35 cellular contexts compared by ENCODE assay signal in the genomic region with DNA sequence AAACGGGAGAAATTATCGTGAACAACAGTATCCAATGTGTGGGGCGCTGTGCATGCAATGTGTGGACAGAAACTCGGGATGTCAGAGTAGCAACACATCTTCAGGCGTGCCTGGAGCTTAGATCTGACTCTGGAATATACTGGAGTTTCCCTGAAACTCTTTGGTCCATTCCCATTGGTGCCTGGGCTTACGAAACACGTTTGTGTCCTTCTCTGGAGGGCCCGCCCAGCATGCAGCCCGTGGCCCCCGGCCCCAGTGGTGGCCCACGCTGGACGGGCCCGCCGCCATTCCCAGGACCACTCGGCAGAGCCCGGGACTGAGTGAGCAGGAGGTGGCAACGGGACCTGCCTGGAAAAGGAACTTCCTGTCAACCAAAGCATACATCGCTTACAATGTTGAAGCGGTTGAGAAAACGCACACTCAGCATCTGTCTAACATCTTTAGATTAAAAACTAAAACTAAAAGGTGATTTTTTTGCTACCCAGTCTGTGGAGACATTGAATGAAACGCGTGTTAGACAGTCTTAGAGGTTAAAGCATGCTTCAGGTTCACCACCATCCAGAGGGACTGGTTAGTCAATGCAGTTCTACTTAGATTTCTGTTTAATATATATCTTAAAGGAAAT. TPM values are rescaled to one million over a fixed set of nuclear protein-coding genes. Genes with fewer than 3 reads are reported as not detected.
DNase-seq lines count a peak whose midpoint lies in the region; ATAC-seq, FAIRE-seq and TF ChIP-seq lines count a peak whose summit lies in the region.
"Had no signal": no experiment of that assay in that cellular context is flagged by ENCODE, and none has a peak within 500 bp of the region (broad histone marks: within the 10 kb centered on the region; RNA-seq: fewer than 3 reads in every experiment).

No MANE protein-coding gene starts in this region.

- ATAC-seq in K562, result no peak
- ATAC-seq: activated naive CD8-positive, alpha-beta T cell treated with anti-CD3 and anti-CD28 coated beads, Interleukin-2, amount 50 U/mL, for 24 hours; activated T-cell treated with anti-CD3 and anti-CD28 coated beads, Interleukin-2, amount 50 U/mL, for 4 hours; left lung; naive thymus-derived CD8-positive, alpha-beta T cell had no signal

- H3K36me3 ChIP-seq in Caco-2 (ENCODE audit: control insufficient read depth, insufficient read depth, low read length) (no peaks in the 10 kb centered on the region; the same call in none of the 2 replicates), K562 (ENCODE audit: control insufficient read depth, insufficient read depth, low read length) (peaks cover 93% of the 10 kb centered on the region; the same call in 2 of the 3 replicates), mesenchymal stem cell (ENCODE audit: control insufficient read depth in 1 of 2, insufficient read depth in 2 of 2, low read depth in 1 of 2, low read length in 2 of 2) (peaks cover 62 to 87% of the 10 kb centered on the region in 2 experiments), mesendoderm (ENCODE audit: control insufficient read depth, insufficient read depth, low read length) (peaks cover 12% of the 10 kb centered on the region)
- H3K36me3 ChIP-seq: ovary had no signal

- H3K9me3 ChIP-seq in Caco-2, result no peaks in the 10 kb centered on the region
- no peaks in the 10 kb centered on the region for H3K9me3 ChIP-seq in K562 (replicated peaks; ENCODE audit: control insufficient read depth, insufficient read depth, low read depth, low read length)
- H3K9me3 ChIP-seq in mesenchymal stem cell (ENCODE audit: control insufficient read depth, low read length), result no peaks in the 10 kb centered on the region
- H3K9me3 ChIP-seq: BE2C, esophagus squamous epithelium, left lung, ovary, Peyer's patch, right atrium auricular region, stomach, thyroid gland had no signal

- H2BK120ac ChIP-seq in mesenchymal stem cell (ENCODE audit: low read depth, low read length), result no peak overlapping the region
- no peak overlapping the region for H2BK120ac ChIP-seq in mesendoderm (ENCODE audit: low read depth, low read length)

- H3K23ac ChIP-seq in mesenchymal stem cell (ENCODE audit: low read length in 2 of 2) (no peak overlapping the region), mesendoderm (ENCODE audit: low read length) (no peak overlapping the region)

- no peaks in the 10 kb centered on the region for H3K27me3 Mint-ChIP-seq in Caco-2 (ENCODE audit: insufficient read depth, unreplicated experiment)
- H3K27me3 Mint-ChIP-seq: activated naive CD8-positive, alpha-beta T cell treated with anti-CD3 and anti-CD28 coated beads, Interleukin-2, amount 50 U/mL, for 24 hours; dendritic cell treated with granulocyte-macrophage colony-stimulating factor and Interleukin-4, amounts not matched to agents 40 ng/mL and 50 ng/mL, for 4 days; naive thymus-derived CD8-positive, alpha-beta T cell had no signal

- POLR2A ChIA-PET in Caco-2 (lab: Charles Lee), result no interaction called here
- POLR2A ChIA-PET in K562 (lab: Yijun Ruan, JAX), result no interaction called here

- H3K4me2 ChIP-seq in K562 (ENCODE audit: insufficient read depth, low read length) (no peak overlapping the region), mesenchymal stem cell (ENCODE audit: low read length, poor library complexity, severe bottlenecking) (no peak overlapping the region), mesendoderm (ENCODE audit: low read length) (no peak overlapping the region)

- H3K27ac Mint-ChIP-seq in Caco-2 (ENCODE audit: unreplicated experiment), result peak overlapping the region; percentile 32
- H3K27ac Mint-ChIP-seq: activated naive CD8-positive, alpha-beta T cell treated with anti-CD3 and anti-CD28 coated beads, Interleukin-2, amount 50 U/mL, for 24 hours; dendritic cell treated with granulocyte-macrophage colony-stimulating factor and Interleukin-4, amounts not matched to agents 40 ng/mL and 50 ng/mL, for 4 days; immature natural killer cell had no signal

- in situ Hi-C loops in K562 (cut with MboI), result no loop called here

- H3K79me1 ChIP-seq in mesenchymal stem cell (replicated peaks; ENCODE audit: low read length, poor library complexity, severe bottlenecking), result peaks cover 50% of the 10 kb centered on the region
- no peaks in the 10 kb centered on the region for H3K79me1 ChIP-seq in mesendoderm (ENCODE audit: low read length)

- no peak for TF ChIP-seq POLR2A in K562 (conservative IDR thresholded peaks at IDR 0.05)

- H2AFZ ChIP-seq in K562 (ENCODE audit: low read depth, low read length) (no peak overlapping the region), mesenchymal stem cell (ENCODE audit: low read depth, low read length) (no peak overlapping the region)

- H2BK5ac ChIP-seq in mesenchymal stem cell (ENCODE audit: low read depth, low read length, poor library complexity, severe bottlenecking), result no peak overlapping the region
- H2BK5ac ChIP-seq in mesendoderm (ENCODE audit: low read length), result no peak overlapping the region

- no peak for FAIRE-seq in K562 (lab: Jason Lieb, UNC)
- FAIRE-seq: GM19239 had no signal

- no peak overlapping the region for H3K14ac ChIP-seq in mesenchymal stem cell (ENCODE audit: low read length in 2 of 2)

- H3K27me3 ChIP-seq in Caco-2 (replicated peaks; ENCODE audit: control insufficient read depth, insufficient read depth, low read length) (no peaks in the 10 kb centered on the region), K562 (ENCODE audit: control insufficient read depth in 2 of 2, insufficient read depth in 2 of 2, low read length in 2 of 2) (no peaks in the 10 kb centered on the region), mesenchymal stem cell (ENCODE audit: control insufficient read depth in 1 of 2, insufficient read depth in 1 of 2, low read length in 2 of 2) (no peaks in the 10 kb centered on the region), mesendoderm (ENCODE audit: insufficient read depth, low read length, poor library complexity) (no peaks in the 10 kb centered on the region)
- H3K27me3 ChIP-seq: BE2C, esophagus squamous epithelium, left lung, ovary, Peyer's patch, right atrium auricular region, stomach, thyroid gland had no signal

- DNase-seq in Caco-2 (no peak), K562 (ENCODE audit: extremely low read depth in 1 of 4, low spot score in 3 of 4) (no peak), mesenchymal stem cell (no peak), mesendoderm (no peak), COR-L47 (lab: John Stamatoyannopoulos, UW) (no peak), posterior vena cava (ENCODE audit: low spot score) (no peak)
- DNase-seq: activated CD4-positive, alpha-beta T cell treated with anti-CD3 and anti-CD28 coated beads, Interleukin-2, amount 50 U/mL, for 1 hour; activated naive CD8-positive, alpha-beta T cell treated with anti-CD3 and anti-CD28 coated beads, Interleukin-2, amount 50 U/mL, for 24 hours; activated T-cell treated with anti-CD3 and anti-CD28 coated beads, Interleukin-2, amount 50 U/mL, for 4 hours; BE2C; central memory CD4-positive, alpha-beta T cell; endodermal cell; esophagus squamous epithelium; foreskin melanocyte; GDM1; H7; hippocampal formation; immature natural killer cell; midbrain; NCI-H1694; NCI-H2171; NCI-H510A; ovary; Peyer's patch; SIG-M5; stimulated activated CD4-positive, alpha-beta T cell treated with anti-CD3 and anti-CD28 coated beads, Interleukin-2, amount 100 ng/mL, for 24 hours; stomach; T-helper 9 cell; thyroid gland; WERI-Rb-1 had no signal

- no peak overlapping the region for H4K5ac ChIP-seq in mesendoderm (ENCODE audit: low read length)

- intact Hi-C loops in Caco-2 (cut with micrococcal nuclease; ENCODE audit: unreplicated experiment), result no loop called here
- intact Hi-C loops in K562 (cut with micrococcal nuclease), result no loop called here
- intact Hi-C loops in posterior vena cava (cut with DNase I), result no loop called here

- CTCF ChIA-PET in Caco-2 (lab: Charles Lee) (no interaction called here), K562 (lab: Yijun Ruan, JAX; ENCODE audit: low intra/inter-chr PET ratio) (no interaction called here)

- no peaks in the 10 kb centered on the region for H3K9me3 Mint-ChIP-seq in Caco-2 (ENCODE audit: unreplicated experiment)
- H3K9me3 Mint-ChIP-seq: activated naive CD8-positive, alpha-beta T cell treated with anti-CD3 and anti-CD28 coated beads, Interleukin-2, amount 50 U/mL, for 24 hours; activated T-cell treated with anti-CD3 and anti-CD28 coated beads, Interleukin-2, amount 50 U/mL, for 4 hours; dendritic cell treated with granulocyte-macrophage colony-stimulating factor and Interleukin-4, amounts not matched to agents 40 ng/mL and 50 ng/mL, for 4 days; endodermal cell; immature natural killer cell; naive thymus-derived CD8-positive, alpha-beta T cell had no signal

- H3K27ac ChIP-seq in K562 (ENCODE audit: extremely low read depth, low read depth, low read length) (no peak overlapping the region), mesenchymal stem cell (ENCODE audit: low read length, poor library complexity, severe bottlenecking) (peak overlapping the region; percentile 17), mesendoderm (ENCODE audit: low read depth, low read length) (no peak overlapping the region)
- H3K27ac ChIP-seq: esophagus squamous epithelium, left lung, ovary, Peyer's patch, right atrium auricular region, stomach, thyroid gland, WERI-Rb-1 had no signal

- no peak overlapping the region for H4K8ac ChIP-seq in mesenchymal stem cell (ENCODE audit: low read length)
- no peak overlapping the region for H4K8ac ChIP-seq in mesendoderm (ENCODE audit: low read depth, low read length)

- no peaks in the 10 kb centered on the region for H4K20me1 ChIP-seq in K562 (replicated peaks; ENCODE audit: control insufficient read depth, insufficient read depth, low read length)

- no peak overlapping the region for H3K4me3 Mint-ChIP-seq in Caco-2 (ENCODE audit: unreplicated experiment)
- H3K4me3 Mint-ChIP-seq: activated naive CD8-positive, alpha-beta T cell treated with anti-CD3 and anti-CD28 coated beads, Interleukin-2, amount 50 U/mL, for 24 hours; activated T-cell treated with anti-CD3 and anti-CD28 coated beads, Interleukin-2, amount 50 U/mL, for 4 hours; dendritic cell treated with granulocyte-macrophage colony-stimulating factor and Interleukin-4, amounts not matched to agents 40 ng/mL and 50 ng/mL, for 4 days; endodermal cell; immature natural killer cell; naive thymus-derived CD8-positive, alpha-beta T cell had no signal

- no peak overlapping the region for H4K91ac ChIP-seq in mesenchymal stem cell (ENCODE audit: low read length)

- 90% methylated on average over 22 of the region's 22 CpGs for WGBS in K562 (ENCODE audit: insufficient coverage, low coverage, missing lambda C conversion rate)
- WGBS in mesenchymal stem cell, result 97% methylated on average over 19 of the region's 22 CpGs
- no CpG with 5 or more reads among the region's 22 CpGs for WGBS in mesendoderm (ENCODE audit: extremely low coverage, insufficient coverage, low lambda C conversion rate)

- H3K79me2 ChIP-seq in K562 (ENCODE audit: control insufficient read depth, insufficient read depth, low read length) (no peaks in the 10 kb centered on the region), mesendoderm (ENCODE audit: control insufficient read depth, insufficient read depth, low read length) (no peaks in the 10 kb centered on the region)

- H3K4me1 Mint-ChIP-seq in Caco-2 (ENCODE audit: low read depth, unreplicated experiment), result peaks cover 8% of the 10 kb centered on the region
- H3K4me1 Mint-ChIP-seq: naive thymus-derived CD8-positive, alpha-beta T cell had no signal

- H2BK15ac ChIP-seq in mesenchymal stem cell (ENCODE audit: low read depth, poor library complexity, severe bottlenecking), result no peak overlapping the region
- no peak overlapping the region for H2BK15ac ChIP-seq in mesendoderm (replicated peaks; ENCODE audit: low read depth)

- TF ChIP-seq CTCF in Caco-2 (IDR thresholded peaks at IDR 0.05; ENCODE audit: insufficient read depth in 1 of 2, low read depth in 1 of 2, low read length in 1 of 2, severe bottlenecking in 1 of 2, unreplicated experiment in 1 of 2) (no peak), K562 (IDR thresholded peaks at IDR 0.05 in 2 of 3, conservative IDR thresholded peaks at IDR 0.05 in 1 of 3; ENCODE audit: insufficient read depth in 2 of 3, low read depth in 1 of 3, low read length in 3 of 3) (no peak)

- no peak overlapping the region for H3K9ac ChIP-seq in K562 (ENCODE audit: insufficient read depth in 1 of 2, low read depth in 2 of 2, low read length in 2 of 2)
- H3K9ac ChIP-seq in mesenchymal stem cell (ENCODE audit: low read length), result no peak overlapping the region
- H3K9ac ChIP-seq in mesendoderm (ENCODE audit: low read length), result no peak overlapping the region

- no peak for TF ChIP-seq EP300 in K562 (IDR thresholded peaks at IDR 0.05; ENCODE audit: low read length)

- BruUV-seq in Caco-2 (replicated peaks; lab: Mats Ljungman, UMichigan) (TSS peak; percentile 55), K562 (replicated peaks; lab: Mats Ljungman, UMichigan) (TSS peak; percentile 29)

- H3K4me1 ChIP-seq in Caco-2 (0 out of 2 replicates have a peak, but pooled peaks cover 10% of the 10 kb centered on the region), K562 (replicated peaks in 1 of 2; ENCODE audit: control insufficient read depth in 2 of 2, insufficient read depth in 2 of 2, low read length in 2 of 2) (peaks cover 7 to 8% of the 10 kb centered on the region in 2 experiments; a peak in 4 of 5 replicates), mesenchymal stem cell (ENCODE audit: control insufficient read depth, insufficient read depth, low read depth, low read length) (peaks cover 11% of the 10 kb centered on the region), mesendoderm (ENCODE audit: control insufficient read depth, low read depth, low read length) (no peaks in the 10 kb centered on the region)
- H3K4me1 ChIP-seq: BE2C, esophagus squamous epithelium, left lung, Peyer's patch, right atrium auricular region, stomach, thyroid gland had no signal

- no peak for TF ChIP-seq RAD21 in K562 (CRISPR knock-in tag; conservative IDR thresholded peaks at IDR 0.05 in 1 of 2, IDR thresholded peaks at IDR 0.05 in 1 of 2)

- no peaks in the 10 kb centered on the region for H3K9me1 ChIP-seq in K562 (ENCODE audit: control insufficient read depth, insufficient read depth, low read length)

- H3K18ac ChIP-seq in mesenchymal stem cell (ENCODE audit: low read depth in 1 of 2, low read length in 2 of 2) (no peak overlapping the region), mesendoderm (ENCODE audit: low read length) (no peak overlapping the region)

- H3K4ac ChIP-seq in mesenchymal stem cell (ENCODE audit: low read depth in 1 of 2, low read length in 2 of 2) (no peak overlapping the region), mesendoderm (ENCODE audit: low read depth, low read length) (no peak overlapping the region)

- H2AK5ac ChIP-seq in mesenchymal stem cell (ENCODE audit: low read length, severe bottlenecking), result no peak overlapping the region
- H2AK5ac ChIP-seq in mesendoderm (ENCODE audit: low read length), result no peak overlapping the region

- no peak overlapping the region for H3K56ac ChIP-seq in mesendoderm (ENCODE audit: low read length)

- H3K4me3 ChIP-seq in Caco-2 (ENCODE audit: low read depth, low read length) (no peak overlapping the region), K562 (no peak overlapping the region), mesenchymal stem cell (ENCODE audit: insufficient read depth in 1 of 2, low read depth in 1 of 2, low read length in 2 of 2) (no peak overlapping the region), mesendoderm (ENCODE audit: low read length) (no peak overlapping the region)
- H3K4me3 ChIP-seq: esophagus squamous epithelium, left lung, ovary, Peyer's patch, right atrium auricular region, stomach, thyroid gland had no signal

- no peak overlapping the region for H2BK12ac ChIP-seq in mesenchymal stem cell (ENCODE audit: low read length in 2 of 2)

- peaks cover 80% of the 10 kb centered on the region for H3K36me3 Mint-ChIP-seq in Caco-2 (ENCODE audit: insufficient read depth, unreplicated experiment)

RNA-seq across cellular contexts. Expression of gene TIMM44, which starts 19.3 kb away (rescaled TPM):
- total RNA-seq in Caco-2 (2022), result 129 and 146 TPM in 2 replicates
- total RNA-seq in K562 (2011; cell fraction: chromatin; rRNA removed; ENCODE audit: low replicate concordance), result 230 and 405 TPM in 2 replicates
- 274 and 281 TPM in 2 replicates for total RNA-seq in K562 (2011; cell fraction: nucleolus; rRNA removed)
- total RNA-seq in K562 (2011; cell fraction: nucleoplasm; rRNA removed), result 181 and 216 TPM in 2 replicates
- 211 and 231 TPM in 2 replicates for total RNA-seq in K562 (2014; rRNA removed)
- 64.1 and 73.9 TPM in 2 replicates for total RNA-seq in K562 (2014; rRNA removed; fragmentation: Illumina TruSeq; extraction: Trizol)
- 104 and 115 TPM in 2 replicates for total RNA-seq in K562 (2015; rRNA removed; fragmentation: Illumina TruSeq; extraction: Trizol)
- 182 and 186 TPM in 2 replicates for total RNA-seq in K562 (2021)
- 60.1 and 74.4 TPM in 2 replicates for polyA plus RNA-seq in K562 (2011; rRNA removed)
- 89.7 and 229 TPM in 2 replicates for polyA plus RNA-seq in K562 (2011; cell fraction: cytosol; rRNA removed)
- polyA plus RNA-seq in K562 (2011; cell fraction: nucleus; rRNA removed), result 223 and 257 TPM in 2 replicates
- 101 and 142 TPM in 2 replicates for polyA plus RNA-seq in K562 (2012)
- polyA plus RNA-seq in K562 (2014; fragmentation: Illumina TruSeq; extraction: Trizol), result 89.3 and 92.8 TPM in 2 replicates
- polyA plus RNA-seq in K562 (2014; fragmentation: Nextera tagmentation; extraction: Ambion mirVana), result 10 to 100 TPM; 10.3 to 19.6 TPM
- 205 and 224 TPM in 2 replicates for polyA plus RNA-seq in K562 (2014; rRNA removed)
- polyA minus RNA-seq in K562 (2011; rRNA and poly(A)+ RNA removed), result 40.4 and 48.9 TPM in 2 replicates
- polyA minus RNA-seq in K562 (2011; cell fraction: cytosol; rRNA and poly(A)+ RNA removed), result 59.1 and 73.7 TPM in 2 replicates
- polyA minus RNA-seq in K562 (2011; cell fraction: nucleus; rRNA and poly(A)+ RNA removed), result 44.6 and 66.1 TPM in 2 replicates
- polyA plus RNA-seq in mesenchymal stem cell (2013, experiment 1 of 2), result 43.2 TPM
- polyA plus RNA-seq in mesenchymal stem cell (2013, experiment 2 of 2), result 41.3 TPM
- 97.4 TPM for polyA plus RNA-seq in mesendoderm (2013, experiment 1 of 2)
- 102 TPM for polyA plus RNA-seq in mesendoderm (2013, experiment 2 of 2)
- total RNA-seq in posterior vena cava, result 10 to 100 TPM; 37.2 to 47.8 TPM

RNA-seq across cellular contexts. Expression of gene CTXN1, which starts 36.8 kb away (rescaled TPM):
- total RNA-seq in Caco-2 (2022) (7.4 and 9.1 TPM in 2 replicates), K562 (2014; rRNA removed) (7.4 and 10.9 TPM in 2 replicates), K562 (2014; rRNA removed; fragmentation: Illumina TruSeq; extraction: Trizol) (0.15 and 0.19 TPM in 2 replicates), K562 (2015; rRNA removed; fragmentation: Illumina TruSeq; extraction: Trizol) (1.8 and 2.3 TPM in 2 replicates), K562 (2021) (37.4 and 38.9 TPM in 2 replicates), posterior vena cava (10 to 100 TPM in 1 of 2 donors, 1 to 10 TPM in 1; 5.9 to 11.7 TPM)
- total RNA-seq in K562 (2011; cell fraction: chromatin; rRNA removed; ENCODE audit: low replicate concordance), result 0.67 and 3.5 TPM in 2 replicates
- total RNA-seq in K562 (2011; cell fraction: nucleolus; rRNA removed), result 6.2 and 8.0 TPM in 2 replicates
- 2.6 and 3.4 TPM in 2 replicates for total RNA-seq in K562 (2011; cell fraction: nucleoplasm; rRNA removed)
- polyA plus RNA-seq in K562 (2011; rRNA removed) (1.3 and 1.4 TPM in 2 replicates), K562 (2014; fragmentation: Illumina TruSeq; extraction: Trizol) (1.5 and 4.9 TPM in 2 replicates), K562 (2014; fragmentation: Nextera tagmentation; extraction: Ambion mirVana) (not detected), K562 (2014; rRNA removed) (9.2 and 14.5 TPM in 2 replicates)
- 6.3 and 53.8 TPM in 2 replicates for polyA plus RNA-seq in K562 (2011; cell fraction: cytosol; rRNA removed)
- 3.6 and 12.2 TPM in 2 replicates for polyA plus RNA-seq in K562 (2011; cell fraction: nucleus; rRNA removed)
- 4.8 and 15.6 TPM in 2 replicates for polyA plus RNA-seq in K562 (2012)
- 0.14 TPM in 1 of 2 replicates, not detected in the other for polyA minus RNA-seq in K562 (2011; rRNA and poly(A)+ RNA removed)
- polyA minus RNA-seq in K562 (2011; cell fraction: cytosol; rRNA and poly(A)+ RNA removed), result 15.8 and 19.9 TPM in 2 replicates
- 2.3 and 2.7 TPM in 2 replicates for polyA minus RNA-seq in K562 (2011; cell fraction: nucleus; rRNA and poly(A)+ RNA removed)
- polyA plus RNA-seq in mesenchymal stem cell (2013, experiment 1 of 2), result 20.6 TPM
- 19.0 TPM for polyA plus RNA-seq in mesenchymal stem cell (2013, experiment 2 of 2)
- 46.4 TPM for polyA plus RNA-seq in mesendoderm (2013, experiment 1 of 2)
- 47.0 TPM for polyA plus RNA-seq in mesendoderm (2013, experiment 2 of 2)
- total RNA-seq: naive thymus-derived CD8-positive, alpha-beta T cell had no signal
- polyA plus RNA-seq: immature natural killer cell; naive thymus-derived CD8-positive, alpha-beta T cell had no signal

RNA-seq across cellular contexts. Expression of gene SNAPC2, which starts 42.6 kb away (rescaled TPM):
- total RNA-seq in Caco-2 (2022) (8.8 and 10.4 TPM in 2 replicates), K562 (2014; rRNA removed) (30.3 and 42.7 TPM in 2 replicates), K562 (2014; rRNA removed; fragmentation: Illumina TruSeq; extraction: Trizol) (4.1 and 4.2 TPM in 2 replicates), K562 (2015; rRNA removed; fragmentation: Illumina TruSeq; extraction: Trizol) (15.3 and 15.9 TPM in 2 replicates), K562 (2021) (37.1 and 45.1 TPM in 2 replicates), posterior vena cava (10 to 100 TPM; 25.4 to 28.7 TPM)
- 4.4 and 13.6 TPM in 2 replicates for total RNA-seq in K562 (2011; cell fraction: chromatin; rRNA removed; ENCODE audit: low replicate concordance)
- total RNA-seq in K562 (2011; cell fraction: nucleolus; rRNA removed), result 10.9 and 14.3 TPM in 2 replicates
- 9.5 and 10.0 TPM in 2 replicates for total RNA-seq in K562 (2011; cell fraction: nucleoplasm; rRNA removed)
- polyA plus RNA-seq in K562 (2011; rRNA removed) (10.9 and 20.1 TPM in 2 replicates), K562 (2014; fragmentation: Illumina TruSeq; extraction: Trizol) (18.2 and 39.9 TPM in 2 replicates), K562 (2014; fragmentation: Nextera tagmentation; extraction: Ambion mirVana) (1 to 10 TPM in 1 of 2 experiments, under 1 TPM in 1; 0.59 to 1.4 TPM), K562 (2014; rRNA removed) (32.0 and 34.4 TPM in 2 replicates)
- 18.7 and 40.5 TPM in 2 replicates for polyA plus RNA-seq in K562 (2011; cell fraction: cytosol; rRNA removed)
- 18.7 and 32.8 TPM in 2 replicates for polyA plus RNA-seq in K562 (2011; cell fraction: nucleus; rRNA removed)
- polyA plus RNA-seq in K562 (2012), result 30.8 and 37.6 TPM in 2 replicates
- 4.3 and 4.8 TPM in 2 replicates for polyA minus RNA-seq in K562 (2011; rRNA and poly(A)+ RNA removed)
- polyA minus RNA-seq in K562 (2011; cell fraction: cytosol; rRNA and poly(A)+ RNA removed), result 14.0 and 17.1 TPM in 2 replicates
- 9.7 and 13.1 TPM in 2 replicates for polyA minus RNA-seq in K562 (2011; cell fraction: nucleus; rRNA and poly(A)+ RNA removed)
- polyA plus RNA-seq in mesenchymal stem cell (2013, experiment 1 of 2), result 25.1 TPM
- polyA plus RNA-seq in mesenchymal stem cell (2013, experiment 2 of 2), result 25.1 TPM
- 19.2 TPM for polyA plus RNA-seq in mesendoderm (2013, experiment 1 of 2)
- polyA plus RNA-seq in mesendoderm (2013, experiment 2 of 2), result 18.9 TPM

RNA-seq across cellular contexts. Expression of gene ELAVL1, which starts 42.7 kb away (rescaled TPM):
- total RNA-seq in Caco-2 (2022), result 117 and 118 TPM in 2 replicates
- 48.2 and 63.0 TPM in 2 replicates for total RNA-seq in K562 (2011; cell fraction: chromatin; rRNA removed; ENCODE audit: low replicate concordance)
- total RNA-seq in K562 (2011; cell fraction: nucleolus; rRNA removed), result 28.7 and 31.5 TPM in 2 replicates
- total RNA-seq in K562 (2011; cell fraction: nucleoplasm; rRNA removed), result 37.9 and 41.0 TPM in 2 replicates
- 56.5 and 66.5 TPM in 2 replicates for total RNA-seq in K562 (2014; rRNA removed)
- 69.8 and 72.7 TPM in 2 replicates for total RNA-seq in K562 (2014; rRNA removed; fragmentation: Illumina TruSeq; extraction: Trizol)
- total RNA-seq in K562 (2015; rRNA removed; fragmentation: Illumina TruSeq; extraction: Trizol), result 80.1 and 83.1 TPM in 2 replicates
- 172 and 176 TPM in 2 replicates for total RNA-seq in K562 (2021)
- polyA plus RNA-seq in K562 (2011; rRNA removed), result 46.9 and 69.2 TPM in 2 replicates
- polyA plus RNA-seq in K562 (2011; cell fraction: cytosol; rRNA removed), result 72.8 and 84.8 TPM in 2 replicates
- polyA plus RNA-seq in K562 (2011; cell fraction: nucleus; rRNA removed), result 34.4 and 37.5 TPM in 2 replicates
- polyA plus RNA-seq in K562 (2012), result 77.5 and 90.3 TPM in 2 replicates
- 149 and 156 TPM in 2 replicates for polyA plus RNA-seq in K562 (2014; fragmentation: Illumina TruSeq; extraction: Trizol)
- polyA plus RNA-seq in K562 (2014; fragmentation: Nextera tagmentation; extraction: Ambion mirVana), result 1 to 10 TPM; 4.3 to 6.9 TPM
- 63.7 and 78.3 TPM in 2 replicates for polyA plus RNA-seq in K562 (2014; rRNA removed)
- 45.5 and 80.2 TPM in 2 replicates for polyA minus RNA-seq in K562 (2011; rRNA and poly(A)+ RNA removed)
- polyA minus RNA-seq in K562 (2011; cell fraction: cytosol; rRNA and poly(A)+ RNA removed), result 74.4 and 81.5 TPM in 2 replicates
- 5.4 and 7.9 TPM in 2 replicates for polyA minus RNA-seq in K562 (2011; cell fraction: nucleus; rRNA and poly(A)+ RNA removed)
- polyA plus RNA-seq in mesenchymal stem cell (2013, experiment 1 of 2), result 48.1 TPM
- 46.4 TPM for polyA plus RNA-seq in mesenchymal stem cell (2013, experiment 2 of 2)
- 74.8 TPM for polyA plus RNA-seq in mesendoderm (2013, experiment 1 of 2)
- polyA plus RNA-seq in mesendoderm (2013, experiment 2 of 2), result 77.1 TPM
- 10 to 100 TPM; 49.9 to 50.7 TPM for total RNA-seq in posterior vena cava

RNA-seq across cellular contexts. Expression of gene TGFBR3L, which starts 48.1 kb away (rescaled TPM):
- total RNA-seq in Caco-2 (2022), result 9.8 and 10.8 TPM in 2 replicates
- total RNA-seq in K562 (2011; cell fraction: chromatin; rRNA removed; ENCODE audit: low replicate concordance), result 0.69 TPM in 1 of 2 replicates, not detected in the other
- total RNA-seq in K562 (2011; cell fraction: nucleolus; rRNA removed), result 0.33 TPM in 1 of 2 replicates, not detected in the other
- total RNA-seq in K562 (2011; cell fraction: nucleoplasm; rRNA removed), result not detected in 2 replicates
- total RNA-seq in K562 (2014; rRNA removed), result not detected in 2 replicates
- not detected in 2 replicates for total RNA-seq in K562 (2014; rRNA removed; fragmentation: Illumina TruSeq; extraction: Trizol)
- total RNA-seq in K562 (2015; rRNA removed; fragmentation: Illumina TruSeq; extraction: Trizol), result not detected in 2 replicates
- 0.18 TPM in 1 of 2 replicates, not detected in the other for total RNA-seq in K562 (2021)
- polyA plus RNA-seq in K562 (2011; rRNA removed), result 0.08 TPM in 1 of 2 replicates, not detected in the other
- polyA plus RNA-seq in K562 (2011; cell fraction: cytosol; rRNA removed), result 0.09 TPM in 2 replicates
- 0.15 and 0.58 TPM in 2 replicates for polyA plus RNA-seq in K562 (2011; cell fraction: nucleus; rRNA removed)
- polyA plus RNA-seq in K562 (2012), result 0.26 and 0.28 TPM in 2 replicates
- not detected in 2 replicates for polyA plus RNA-seq in K562 (2014; fragmentation: Illumina TruSeq; extraction: Trizol)
- not detected for polyA plus RNA-seq in K562 (2014; fragmentation: Nextera tagmentation; extraction: Ambion mirVana)
- not detected in 2 replicates for polyA plus RNA-seq in K562 (2014; rRNA removed)
- polyA minus RNA-seq in K562 (2011; rRNA and poly(A)+ RNA removed), result not detected in 2 replicates
- polyA minus RNA-seq in K562 (2011; cell fraction: cytosol; rRNA and poly(A)+ RNA removed), result not detected in 2 replicates
- polyA minus RNA-seq in K562 (2011; cell fraction: nucleus; rRNA and poly(A)+ RNA removed), result not detected in 2 replicates
- 3.1 TPM for polyA plus RNA-seq in mesenchymal stem cell (2013, experiment 1 of 2)
- polyA plus RNA-seq in mesenchymal stem cell (2013, experiment 2 of 2), result 2.7 TPM
- 0.69 TPM for polyA plus RNA-seq in mesendoderm (2013, experiment 1 of 2)
- 0.69 TPM for polyA plus RNA-seq in mesendoderm (2013, experiment 2 of 2)
- total RNA-seq in posterior vena cava, result 1 to 10 TPM; 1.5 to 4.4 TPM
- total RNA-seq: esophagus squamous epithelium, Peyer's patch, stomach, thyroid gland had no signal
